In the genomic region with DNA sequence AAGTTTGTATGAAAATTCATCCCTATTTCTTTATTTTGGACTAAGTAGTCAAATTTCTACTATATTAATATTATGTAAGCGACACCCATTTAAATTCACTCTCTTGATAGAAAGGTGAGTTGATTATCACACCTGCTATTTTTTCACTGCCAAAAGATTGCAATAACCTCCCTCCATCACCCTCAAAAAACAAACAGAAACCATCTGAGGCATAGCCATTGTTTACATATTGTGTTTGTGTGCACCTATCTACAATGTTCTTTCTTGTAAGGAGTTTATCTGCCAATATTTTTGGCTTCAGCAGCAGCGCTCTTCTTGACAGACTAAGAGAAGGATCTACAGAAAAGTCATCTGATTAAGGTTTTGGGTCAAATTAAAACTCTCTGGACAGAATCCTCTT, we compare ENCODE assay signal across 14 cellular contexts.
"Had no signal": no experiment of that assay in that cellular context is flagged by ENCODE, and none has a peak within 500 bp of the region (broad histone marks: within the 10 kb centered on the region; RNA-seq: fewer than 3 reads in every experiment).

No MANE protein-coding gene starts in this region.

- DNase-seq: cerebellar nuclear complex; dermis blood vessel endothelial cell; endodermal cell; erythroblast; kidney; left ventricle myocardium superior; mesenchymal stem cell; nucleus accumbens; psoas muscle; right lobe of liver; stimulated activated CD4-positive, alpha-beta T cell treated with anti-CD3 and anti-CD28 coated beads, Interleukin-2, amount 100 ng/mL, for 24 hours; stimulated activated naive CD4-positive, alpha-beta T cell; substantia nigra; trophoblast cell had no signal
